In genomic region chr16:8867483-8868271, GRCh38 we compare ENCODE assay signal across 1 cellular context.
TF ChIP-seq lines count a peak whose summit lies in the region.

No MANE protein-coding gene starts in this region.

TF ChIP-seq in K562, 482 proteins besides CTCF, POLR2A, EP300 and RAD21 (continued from another document and continues in another):
- TF ChIP-seq GTF3C2 (IDR thresholded peaks at IDR 0.05; ENCODE audit: borderline replicate concordance, extremely low read depth, insufficient read length) = no peak
- TF ChIP-seq E2F6 (IDR thresholded peaks at IDR 0.05; ENCODE audit: borderline replicate concordance in 1 of 2, extremely low read depth in 1 of 2, insufficient read depth in 1 of 2, insufficient read length in 1 of 2, low read depth in 1 of 2, low read length in 1 of 2, poor library complexity in 1 of 2, severe bottlenecking in 1 of 2) = no peak
- no peak for TF ChIP-seq CEBPZ (IDR thresholded peaks at IDR 0.05; ENCODE audit: borderline replicate concordance, low read depth, low read length)
- TF ChIP-seq SRF (CRISPR knock-in tag; IDR thresholded peaks at IDR 0.05) = no peak
- TF ChIP-seq GABPB1 (CRISPR knock-in tag; IDR thresholded peaks at IDR 0.05) = no peak
- TF ChIP-seq CAMTA2 (CRISPR knock-in tag; conservative IDR thresholded peaks at IDR 0.05) = no peak
- TF ChIP-seq HDAC1 (IDR thresholded peaks at IDR 0.05) = no peak
- no peak for TF ChIP-seq HNRNPL (IDR thresholded peaks at IDR 0.05; ENCODE audit: low read depth, low read length)
- no peak for TF ChIP-seq PATZ1 (CRISPR knock-in tag; IDR thresholded peaks at IDR 0.05; ENCODE audit: borderline replicate concordance)
- no peak for TF ChIP-seq ZNF655 (CRISPR knock-in tag; IDR thresholded peaks at IDR 0.05)
- no peak for TF ChIP-seq RBM39 (optimal IDR thresholded peaks at IDR 0.05; ENCODE audit: low read depth, low read length)
- TF ChIP-seq SAFB (IDR thresholded peaks at IDR 0.05; ENCODE audit: borderline replicate concordance, low read depth, low read length) = no peak
- TF ChIP-seq GMEB1 (CRISPR knock-in tag; IDR thresholded peaks at IDR 0.05) = no peak
- no peak for TF ChIP-seq ZNF23 (CRISPR knock-in tag; IDR thresholded peaks at IDR 0.05)
- TF ChIP-seq HMGXB4 (CRISPR knock-in tag; IDR thresholded peaks at IDR 0.05) = no peak
- TF ChIP-seq KDM2B (CRISPR knock-in tag; IDR thresholded peaks at IDR 0.05) = no peak
- TF ChIP-seq CC2D1A (IDR thresholded peaks at IDR 0.05) = no peak
- no peak for TF ChIP-seq GATAD2B (IDR thresholded peaks at IDR 0.05; ENCODE audit: borderline replicate concordance)
- no peak for TF ChIP-seq TCF15 (CRISPR knock-in tag; IDR thresholded peaks at IDR 0.05)
- peak; percentile 9 for TF ChIP-seq POLR2G (IDR thresholded peaks at IDR 0.05; ENCODE audit: low read depth, low read length)
- no peak for TF ChIP-seq ZNF143 (CRISPR knock-in tag; IDR thresholded peaks at IDR 0.05)
- TF ChIP-seq RBFOX2 (IDR thresholded peaks at IDR 0.05; ENCODE audit: low read depth, low read length) = no peak
- TF ChIP-seq ZFX (CRISPR knock-in tag; IDR thresholded peaks at IDR 0.05) = 0 out of 2 replicates have a peak, but pooled peaks have one; percentile 18
- no peak for TF ChIP-seq CREB3L1 (IDR thresholded peaks at IDR 0.05; ENCODE audit: borderline replicate concordance, low read depth)
- no peak for TF ChIP-seq THRB (CRISPR knock-in tag; conservative IDR thresholded peaks at IDR 0.05)
- TF ChIP-seq ARID4B (CRISPR knock-in tag; IDR thresholded peaks at IDR 0.05) = no peak
